12 cellular contexts compared by ENCODE assay signal in the genomic region with DNA sequence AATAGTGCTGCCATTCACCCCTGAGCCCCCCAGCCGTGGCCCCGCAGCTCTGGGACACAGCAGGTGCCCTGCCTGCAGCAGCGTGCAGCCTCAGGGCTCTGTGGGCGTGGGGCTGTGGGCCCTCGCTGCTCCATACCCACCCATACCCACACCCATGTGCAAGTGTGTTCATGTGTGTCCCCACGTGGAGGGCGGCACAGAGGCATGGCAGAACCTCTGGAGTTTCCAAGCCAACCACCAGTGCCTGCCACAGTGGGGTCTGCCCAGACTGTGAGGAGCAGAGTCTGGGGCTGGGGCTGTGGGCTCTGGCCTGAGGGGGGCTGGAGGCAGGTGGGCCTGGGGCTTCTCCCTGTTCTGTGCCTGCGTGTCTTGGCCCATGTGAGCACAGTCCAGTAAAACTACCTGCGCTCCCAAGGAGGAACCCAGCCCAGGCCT. TPM values are rescaled to one million over a fixed set of nuclear protein-coding genes. Genes with fewer than 3 reads are reported as not detected.
DNase-seq lines count a peak whose midpoint lies in the region; ATAC-seq and TF ChIP-seq lines count a peak whose summit lies in the region.
"Had no signal": no experiment of that assay in that cellular context is flagged by ENCODE, and none has a peak within 500 bp of the region (broad histone marks: within the 10 kb centered on the region; RNA-seq: fewer than 3 reads in every experiment).

No MANE protein-coding gene starts in this region.

- no peak overlapping the region for H3K27ac ChIP-seq in right cardiac atrium (ENCODE audit: low read length)
- H3K27ac ChIP-seq: C4-2B had no signal

- H3K4me1 Mint-ChIP-seq in neural crest cell, result peaks cover 9% of the 10 kb centered on the region

- no peak for ATAC-seq in Right ventricle myocardium superior (ENCODE audit: poor library complexity)
- ATAC-seq in right cardiac atrium, result no peak
- ATAC-seq: PC-3 had no signal

- intact Hi-C loops in Right ventricle myocardium superior (cut with DNase I) (no loop called here), right cardiac atrium (cut with DNase I) (no loop called here)

- POLR2A ChIA-PET in GM10248 (lab: Yijun Ruan, JAX), result no interaction called here

- peaks cover 13% of the 10 kb centered on the region for H3K27me3 Mint-ChIP-seq in neural crest cell (ENCODE audit: low read depth)

- no peak overlapping the region for H3K4me3 ChIP-seq in right cardiac atrium (ENCODE audit: low read length)
- H3K4me3 ChIP-seq: MG63 had no signal

- no peaks in the 10 kb centered on the region for H3K9me3 ChIP-seq in right cardiac atrium (ENCODE audit: control insufficient read depth, low read length)
- H3K9me3 ChIP-seq: MG63, SK-N-SH had no signal

- no peaks in the 10 kb centered on the region for H3K4me1 ChIP-seq in right cardiac atrium (ENCODE audit: control insufficient read depth, insufficient read depth, low read length)

- no peak overlapping the region for H3K27ac Mint-ChIP-seq in neural crest cell (ENCODE audit: unreplicated experiment)

- peaks cover 2% of the 10 kb centered on the region for H3K36me3 Mint-ChIP-seq in neural crest cell (ENCODE audit: low read depth)

- no peaks in the 10 kb centered on the region for H3K9me3 Mint-ChIP-seq in neural crest cell

- CTCF ChIA-PET in GM10248 (lab: Yijun Ruan, JAX), result no interaction called here

- H3K4me3 Mint-ChIP-seq in neural crest cell, result peak overlapping the region; percentile 35

- TF ChIP-seq CTCF in neural crest cell (conservative IDR thresholded peaks at IDR 0.05) (no peak), GM10248 (IDR thresholded peaks at IDR 0.05; ENCODE audit: control extremely low read depth, extremely low read depth, low read depth, missing control alignments) (no peak)

- no peaks in the 10 kb centered on the region for H3K27me3 ChIP-seq in right cardiac atrium (ENCODE audit: control insufficient read depth, insufficient read depth)

- WGBS in right cardiac atrium, result 65% methylated on average over 9 of the region's 9 CpGs

- DNase-seq in Right ventricle myocardium superior (peak; percentile 22), right cardiac atrium (no peak), neural crest cell (ENCODE audit: low read depth, low spot score) (no peak), GM10248 (ENCODE audit: extremely low spot score) (no peak)
- DNase-seq: H7, MG63, NCI-H1092 treated with DMSO at 0.1 percent for 48 hours, NCI-H1694, NCI-H69, PC-3, SK-N-SH had no signal

RNA-seq across cellular contexts. Expression of a gene that starts 2.4 kb away (rescaled TPM):
- not detected for total RNA-seq in Right ventricle myocardium superior
- total RNA-seq in right cardiac atrium, result not detected
- polyA plus RNA-seq in right cardiac atrium, result not detected
- total RNA-seq in neural crest cell, result not detected in 2 replicates
- total RNA-seq: H7, PC-3 had no signal

RNA-seq across cellular contexts. Expression of a gene that starts 8.2 kb away (rescaled TPM):
- total RNA-seq in Right ventricle myocardium superior (7.4 TPM), right cardiac atrium (10 to 100 TPM; 19.7 to 25.0 (median 21.8) TPM), neural crest cell (18.1 and 18.3 TPM in 2 replicates)
- polyA plus RNA-seq in right cardiac atrium, result 26.9 TPM

RNA-seq across cellular contexts. Expression of a gene that starts 12.9 kb away (rescaled TPM):
- not detected for total RNA-seq in Right ventricle myocardium superior
- total RNA-seq in right cardiac atrium, result not detected
- polyA plus RNA-seq in right cardiac atrium, result 0.18 TPM
- 0.82 and 0.89 TPM in 2 replicates for total RNA-seq in neural crest cell
- total RNA-seq: H7, PC-3 had no signal

RNA-seq across cellular contexts. Expression of a gene that starts 23.6 kb away (rescaled TPM):
- total RNA-seq in Right ventricle myocardium superior (239 TPM), right cardiac atrium (100 to 1,000 TPM in 2 of 4 donors, 10 to 100 TPM in 2; 91.0 to 124 (median 107) TPM), neural crest cell (98.1 and 103 TPM in 2 replicates)
- 177 TPM for polyA plus RNA-seq in right cardiac atrium

RNA-seq across cellular contexts. Expression of a gene that starts 29.5 kb away (rescaled TPM):
- total RNA-seq in Right ventricle myocardium superior (3.4 TPM), right cardiac atrium (1 to 10 TPM; 2.9 to 3.4 (median 3.2) TPM), neural crest cell (8.8 and 9.7 TPM in 2 replicates)
- 2.7 TPM for polyA plus RNA-seq in right cardiac atrium
